8 cellular contexts compared by ENCODE assay signal in the genomic region with DNA sequence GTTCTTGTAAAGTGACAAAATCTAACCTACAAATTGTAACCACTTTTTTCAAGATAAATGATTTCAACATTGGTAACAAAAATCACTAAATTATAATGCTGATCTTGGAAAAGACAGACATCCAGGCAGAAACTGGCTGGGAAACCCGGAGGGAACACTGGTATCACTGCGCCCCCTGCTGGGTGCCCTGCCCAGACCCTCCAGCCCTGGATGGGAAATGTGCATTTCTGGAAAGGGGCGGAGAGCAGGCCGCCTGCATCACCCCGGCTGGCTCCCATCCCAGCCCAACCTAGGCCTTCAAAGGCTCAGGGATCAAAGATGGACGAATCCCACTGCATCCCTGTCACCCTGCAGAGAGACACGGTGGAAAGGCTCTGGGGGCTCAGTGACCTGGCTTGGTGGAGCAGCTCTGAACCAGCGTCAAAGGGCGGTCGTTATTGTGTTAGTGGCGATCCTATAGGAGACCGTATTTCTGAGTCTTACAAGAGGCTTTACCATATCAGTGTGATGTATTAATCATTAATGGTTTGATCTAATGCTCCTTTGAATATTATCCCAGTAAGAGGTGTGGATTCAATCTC. TPM values are rescaled to one million over a fixed set of nuclear protein-coding genes. Genes with fewer than 3 reads are reported as not detected.
DNase-seq lines count a peak whose midpoint lies in the region; ATAC-seq and TF ChIP-seq lines count a peak whose summit lies in the region.

No MANE protein-coding gene starts in this region.

- H2AFZ ChIP-seq in KMS-11 (ENCODE audit: low read depth), result no peak overlapping the region

- DNase-seq in DMS153 (lab: John Stamatoyannopoulos, UW), result peak; percentile 10
- peak; percentile 74 for DNase-seq in SK-MEL-5 (ENCODE audit: low read depth, low spot score)
- DNase-seq in amniotic epithelial cell (ENCODE audit: low read depth), result peak; percentile 75
- peak; percentile 87 to 93 (median 90) for DNase-seq in heart left ventricle
- DNase-seq in progenitor cell of endocrine pancreas (ENCODE audit: low spot score, unreplicated experiment), result peak; percentile 74

- H3K9me3 Mint-ChIP-seq in progenitor cell of endocrine pancreas (ENCODE audit: low read depth), result peaks cover 7% of the 10 kb centered on the region

- H3K79me2 ChIP-seq in KMS-11 (ENCODE audit: insufficient read depth, low read depth), result no peaks in the 10 kb centered on the region

- H3K4me3 ChIP-seq in KMS-11 (IDR thresholded peaks at IDR 0.05; ENCODE audit: insufficient read depth, low read depth, low read length) (no peak overlapping the region), heart left ventricle (no peak overlapping the region)

- no peaks in the 10 kb centered on the region for H3K36me3 ChIP-seq in KMS-11 (ENCODE audit: insufficient read depth)
- peaks cover 0 to 65% (median 46%) of the 10 kb centered on the region in 9 donors for H3K36me3 ChIP-seq in heart left ventricle

- no peak overlapping the region for H3K27ac ChIP-seq in KMS-11
- peak overlapping the region; percentile 45 to 91 (median 80) for H3K27ac ChIP-seq in heart left ventricle

- in situ Hi-C loops in SK-MEL-5 (cut with HindIII; ENCODE audit: low pct_unique_long_range_greater_than_20kb, low sequenced_read_pairs), result no loop called here

- 40 to 45% (median 43%) methylated on average over 11 to 12 of the region's 12 CpGs for WGBS in heart left ventricle, 4 donors

- H3K9ac ChIP-seq in KMS-11, result no peak overlapping the region

- H3K36me3 Mint-ChIP-seq in progenitor cell of endocrine pancreas (ENCODE audit: insufficient read depth), result peaks cover 22% of the 10 kb centered on the region

- no peak overlapping the region for H3K4me2 ChIP-seq in KMS-11

- no peak for TF ChIP-seq POLR2A in heart left ventricle (IDR thresholded peaks at IDR 0.05)

- H3K4me1 Mint-ChIP-seq in progenitor cell of endocrine pancreas (ENCODE audit: low read depth), result no peaks in the 10 kb centered on the region

- no peaks in the 10 kb centered on the region for H3K27me3 ChIP-seq in KMS-11 (ENCODE audit: insufficient read depth, low read depth)
- H3K27me3 ChIP-seq in heart left ventricle, result no peaks in the 10 kb centered on the region

- H3K4me1 ChIP-seq in KMS-11 (ENCODE audit: low read depth, poor library complexity, severe bottlenecking), result no peaks in the 10 kb centered on the region
- H3K4me1 ChIP-seq in heart left ventricle, result peaks cover 7 to 44% (median 27%) of the 10 kb centered on the region in 12 donors

- H4K20me1 ChIP-seq in KMS-11 (ENCODE audit: insufficient read depth), result no peaks in the 10 kb centered on the region

- ATAC-seq in heart left ventricle (peak; percentile 73 to 88 (median 84)), GM18498 (IDR thresholded peaks at IDR 0.05; ENCODE audit: unreplicated experiment) (no peak), GM19452 (IDR thresholded peaks at IDR 0.05; ENCODE audit: unreplicated experiment) (no peak)

- peak overlapping the region; percentile 92 for H3K27ac Mint-ChIP-seq in progenitor cell of endocrine pancreas

- intact Hi-C loops in heart left ventricle (cut with DNase I), result loop anchor here in 9 of 10 donors (1.0 to 10.0 kb wide), 14 partner anchors 72 to 228 kb away; partner anchors contain the start of gene HTRA3 (in 1 of the 9)

- peak; percentile 57 for TF ChIP-seq CTCF in KMS-11 (conservative IDR thresholded peaks at IDR 0.05; ENCODE audit: low read depth, low read length)
- peak; percentile 89 to 97 (median 94) for TF ChIP-seq CTCF in heart left ventricle (IDR thresholded peaks at IDR 0.05)
- TF ChIP-seq CTCF in progenitor cell of endocrine pancreas (IDR thresholded peaks at IDR 0.05; ENCODE audit: unreplicated experiment), result peak; percentile 97

- peaks cover 0 to 5% (median 0%) of the 10 kb centered on the region in 12 donors for H3K9me3 ChIP-seq in heart left ventricle

- H3K4me3 Mint-ChIP-seq in progenitor cell of endocrine pancreas (ENCODE audit: low read depth), result no peak overlapping the region

- H3K27me3 Mint-ChIP-seq in progenitor cell of endocrine pancreas, result no peaks in the 10 kb centered on the region

RNA-seq across cellular contexts. Expression of gene ACOX3, which starts 37.3 kb away (rescaled TPM):
- total RNA-seq in SK-MEL-5 (2014; rRNA removed; shearing (Covaris generic)), result 11.9 and 15.0 TPM in 2 replicates
- polyA plus RNA-seq in SK-MEL-5 (2015; cell fraction: cytosol; rRNA removed), result 13.6 and 16.0 TPM in 2 replicates
- 7.3 and 16.4 TPM in 2 replicates for polyA plus RNA-seq in SK-MEL-5 (2015; cell fraction: nucleus; rRNA removed)
- total RNA-seq in heart left ventricle (10 to 100 TPM; 18.8 to 51.6 (median 24.1) TPM), progenitor cell of endocrine pancreas (22.6 and 25.3 TPM in 2 replicates)
- polyA plus RNA-seq in heart left ventricle, result 10 to 100 TPM; 16.9 to 27.0 TPM

RNA-seq across cellular contexts. Expression of gene TRMT44, which starts 37.3 kb away (rescaled TPM):
- total RNA-seq in SK-MEL-5 (2014; rRNA removed; shearing (Covaris generic)), result 6.9 and 9.8 TPM in 2 replicates
- polyA plus RNA-seq in SK-MEL-5 (2015; cell fraction: cytosol; rRNA removed), result 6.4 and 9.5 TPM in 2 replicates
- polyA plus RNA-seq in SK-MEL-5 (2015; cell fraction: nucleus; rRNA removed), result 26.8 and 37.3 TPM in 2 replicates
- 10 to 100 TPM in 1 of 9 donors, 1 to 10 TPM in 8; 7.6 to 11.7 (median 8.6) TPM for total RNA-seq in heart left ventricle
- polyA plus RNA-seq in heart left ventricle, result 1 to 10 TPM; 6.1 to 6.7 TPM
- total RNA-seq in progenitor cell of endocrine pancreas, result 29.1 and 31.0 TPM in 2 replicates

Comparison
In these comparisons a context has a peak if more than half of its experiments do, and no peak if none do; other contexts are left out.
1. DNase-seq: peak in every context shown above with its lines; median percentile 90 in heart left ventricle; 75 in amniotic epithelial cell; 74 in SK-MEL-5; 74 in progenitor cell of endocrine pancreas; 10 in DMS153.
2. ATAC-seq: peak in heart left ventricle (4 of 4); none in GM18498 (single experiment) and GM19452 (single experiment).
3. Peak in every context shown above with its lines, with median percentiles within 50 percentile points of each other: CTCF ChIP-seq.